14 cellular contexts compared by ENCODE assay signal in the genomic region with DNA sequence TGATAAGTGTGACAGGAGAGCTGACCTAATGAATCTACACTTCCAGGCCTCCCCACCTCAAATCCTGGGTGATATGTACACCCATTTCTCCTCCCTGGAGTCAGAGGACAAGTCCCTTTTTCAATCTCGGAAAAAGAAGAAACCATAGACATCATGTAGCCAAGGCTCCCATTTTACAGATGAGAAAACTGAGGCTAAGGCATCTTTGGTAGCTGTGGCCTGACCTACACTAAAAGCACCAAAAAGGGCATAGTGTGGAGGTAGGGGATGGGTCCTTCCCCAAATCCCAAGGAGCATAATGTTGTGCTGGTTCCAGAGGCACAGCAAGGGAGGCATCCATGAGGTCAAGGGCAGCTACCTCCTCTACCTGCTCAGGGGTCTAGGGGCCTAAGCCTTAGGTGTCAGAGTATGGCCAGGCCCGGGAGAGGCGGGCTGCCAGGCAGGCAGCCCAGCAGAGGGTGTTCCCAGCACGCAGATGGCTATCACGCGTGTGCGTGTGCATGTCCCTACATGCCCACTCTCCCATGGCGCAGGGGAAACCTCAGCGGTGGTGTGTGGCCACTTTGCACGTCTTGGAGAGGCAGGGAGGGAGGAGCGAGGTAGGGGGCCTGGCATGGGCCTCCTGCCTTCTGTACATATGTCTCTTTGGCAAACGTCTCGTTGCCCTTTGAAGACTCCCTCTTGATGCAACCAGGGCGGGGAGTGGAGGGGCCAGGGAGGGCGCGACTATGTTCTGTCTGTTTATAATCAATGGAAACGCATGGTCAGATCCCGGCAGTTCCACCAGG. TPM values are rescaled to one million over a fixed set of nuclear protein-coding genes. Genes with fewer than 3 reads are reported as not detected.
DNase-seq lines count a peak whose midpoint lies in the region; ATAC-seq and TF ChIP-seq lines count a peak whose summit lies in the region.
"Had no signal": no experiment of that assay in that cellular context is flagged by ENCODE, and none has a peak within 500 bp of the region (broad histone marks: within the 10 kb centered on the region; RNA-seq: fewer than 3 reads in every experiment).

No MANE protein-coding gene starts in this region.

- no peak overlapping the region for H2BK120ac ChIP-seq in IMR-90 (ENCODE audit: low read depth, low read length)

- no peak overlapping the region for H4K91ac ChIP-seq in IMR-90 (ENCODE audit: insufficient read depth, low read depth, low read length)

- no peak overlapping the region for H3K9ac ChIP-seq in BLaER1 treated with 17β-estradiol and CSF1 and Interleukin-3, amounts not matched to agents 10 nM and 100 nM
- no peak overlapping the region for H3K9ac ChIP-seq in IMR-90 (ENCODE audit: low read depth, low read length)

- peaks cover 27 to 49% (median 40%) of the 10 kb centered on the region in 10 experiments for H3K4me1 ChIP-seq in BLaER1 treated with 17β-estradiol and CSF1 and Interleukin-3, amounts not matched to agents 10 nM and 100 nM
- H3K4me1 ChIP-seq in IMR-90 (ENCODE audit: control insufficient read depth, insufficient read depth, low read length) (peaks cover 13% of the 10 kb centered on the region; the same call in 1 of the 2 replicates), osteoblast (ENCODE audit: insufficient read depth, low read length) (peaks cover 19% of the 10 kb centered on the region)

- CTCF ChIA-PET in IMR-90 (lab: Yijun Ruan, JAX) = no interaction called here

- H2AK9ac ChIP-seq in IMR-90 (replicated peaks; ENCODE audit: low read depth, low read length, poor library complexity) = peak overlapping the region; percentile 87

- H3K9me3 ChIP-seq in BLaER1 treated with 17β-estradiol and CSF1 and Interleukin-3, amounts not matched to agents 10 nM and 100 nM (replicated peaks in 1 of 11) = no peaks in the 10 kb centered on the region
- H3K9me3 ChIP-seq in IMR-90 (ENCODE audit: control insufficient read depth, insufficient read depth, low read length) (no peaks in the 10 kb centered on the region), osteoblast (ENCODE audit: low read depth, low read length) (no peaks in the 10 kb centered on the region)

- H3K14ac ChIP-seq in IMR-90 (replicated peaks; ENCODE audit: low read depth, low read length) = 0 out of 2 replicates have a peak overlapping the region, but pooled peaks have one; percentile 62

- H3K4me2 ChIP-seq in BLaER1 treated with 17β-estradiol and CSF1 and Interleukin-3, amounts not matched to agents 10 nM and 100 nM = peak overlapping the region in 7 of 11 experiments; percentile 91 to 97 (median 95); a peak in 6 of 22 replicates
- H3K4me2 ChIP-seq in IMR-90 (ENCODE audit: low read depth, low read length) (no peak overlapping the region), osteoblast (ENCODE audit: insufficient read depth, low read length) (peak overlapping the region; percentile 86)

- no peak for TF ChIP-seq CTCF in IMR-90 (conservative IDR thresholded peaks at IDR 0.05; ENCODE audit: low read depth, low read length)
- no peak for TF ChIP-seq CTCF in coronary artery (IDR thresholded peaks at IDR 0.05)
- no peak for TF ChIP-seq CTCF in osteoblast (IDR thresholded peaks at IDR 0.05; ENCODE audit: extremely low read depth, low read depth, low read length)

- H3K23ac ChIP-seq in IMR-90 (ENCODE audit: low read depth, low read length) = 0 out of 2 replicates have a peak overlapping the region, but pooled peaks have one; percentile 45

- H3K36me3 ChIP-seq in BLaER1 treated with 17β-estradiol and CSF1 and Interleukin-3, amounts not matched to agents 10 nM and 100 nM = no peaks in the 10 kb centered on the region
- H3K36me3 ChIP-seq in IMR-90 (ENCODE audit: control insufficient read depth, insufficient read depth, low read length) (no peaks in the 10 kb centered on the region), osteoblast (ENCODE audit: insufficient read depth, low read length) (no peaks in the 10 kb centered on the region)

- no peak overlapping the region for H4K5ac ChIP-seq in IMR-90 (ENCODE audit: low read depth, low read length)

- no peaks in the 10 kb centered on the region; a peak in 1 of 22 replicates for H4K20me1 ChIP-seq in BLaER1 treated with 17β-estradiol and CSF1 and Interleukin-3, amounts not matched to agents 10 nM and 100 nM
- H4K20me1 ChIP-seq in IMR-90 (ENCODE audit: insufficient read depth, low read length) = no peaks in the 10 kb centered on the region
- H4K20me1 ChIP-seq in osteoblast (ENCODE audit: insufficient read depth, low read length) = no peaks in the 10 kb centered on the region

- H2AK5ac ChIP-seq in IMR-90 (ENCODE audit: low read depth, low read length) = no peak overlapping the region; the same call in 1 of the 2 replicates

- no peak overlapping the region for H3K18ac ChIP-seq in IMR-90 (ENCODE audit: low read depth, low read length)

- no peak overlapping the region for H2BK20ac ChIP-seq in IMR-90 (ENCODE audit: low read depth, low read length)

- WGBS in IMR-90 (ENCODE audit: extremely low coverage in 2 of 2, insufficient read length in 1 of 2), 2 experiments = 77% methylated on average over 3 of the region's 18 CpGs; no CpG with 5 or more reads in 1 of the 2 experiments

- ATAC-seq in IMR-90 (ENCODE audit: low read depth) = no peak
- ATAC-seq in GM21528 (IDR thresholded peaks at IDR 0.05; ENCODE audit: low FRiP score, unreplicated experiment) = no peak
- ATAC-seq: CD8-positive, alpha-beta T cell had no signal

- dilution Hi-C loops in IMR-90 (cut with HindIII; ENCODE audit: low sequenced_read_pairs, unreplicated experiment) = no loop called here

- H3K27me3 ChIP-seq in BLaER1 treated with 17β-estradiol and CSF1 and Interleukin-3, amounts not matched to agents 10 nM and 100 nM = peaks cover 11 to 26% (median 17%) of the 10 kb centered on the region in 11 experiments
- H3K27me3 ChIP-seq in IMR-90 (ENCODE audit: control insufficient read depth, insufficient read depth, low read length) (peaks cover 17% of the 10 kb centered on the region), osteoblast (ENCODE audit: insufficient read depth, low read length) (no peaks in the 10 kb centered on the region)

- POLR2A ChIA-PET in IMR-90 (lab: Charles Lee; ENCODE audit: unreplicated experiment) = interaction anchor here (1.0 kb wide), 1 partner anchor 11 kb away, joined by 3 read pairs; no protein-coding TSS in a partner anchor

- H3K9me1 ChIP-seq in IMR-90 (ENCODE audit: insufficient read depth, low read length) = 0 out of 2 replicates have a peak, but pooled peaks cover 6% of the 10 kb centered on the region

- H2BK15ac ChIP-seq in IMR-90 (ENCODE audit: low read depth, low read length) = no peak overlapping the region

- in situ Hi-C loops in IMR-90 (cut with MboI; ENCODE audit: low sequenced_read_pairs) = no loop called here

- DNase-seq in IMR-90 (no peak), coronary artery (ENCODE audit: low spot score) (no peak), osteoblast (ENCODE audit: insufficient read length, low spot score, missing footprints) (peak; percentile 84), NCI-H1092 treated with DMSO at 0.1 percent for 48 hours (lab: John Stamatoyannopoulos, UW) (no peak), activated T-cell treated with anti-CD3 and anti-CD28 coated beads for 4 hours (no peak), COLO829 (ENCODE audit: low spot score) (no peak)
- DNase-seq: activated naive CD8-positive, alpha-beta T cell treated with anti-CD3 and anti-CD28 coated beads for 36 hours; CD8-positive, alpha-beta T cell; NCI-H510A; retina; stimulated activated naive CD4-positive, alpha-beta T cell treated with Interleukin-2 at 50 U/mL for 16 hours; T-helper 9 cell had no signal

- no peaks in the 10 kb centered on the region for H3K79me1 ChIP-seq in IMR-90 (ENCODE audit: low read depth in 1 of 2, low read length in 2 of 2)

- no peak overlapping the region; a peak in 1 of 4 replicates for H4K8ac ChIP-seq in IMR-90 (ENCODE audit: low read depth in 2 of 2, low read length in 2 of 2)

- H3K56ac ChIP-seq in IMR-90 (ENCODE audit: extremely low read depth, insufficient read depth, low read length) = no peak overlapping the region

- H3K4me3 ChIP-seq in BLaER1 treated with 17β-estradiol and CSF1 and Interleukin-3, amounts not matched to agents 10 nM and 100 nM = no peak overlapping the region
- H3K4me3 ChIP-seq in IMR-90 (ENCODE audit: insufficient read depth, low read depth, low read length) (no peak overlapping the region), coronary artery (peak overlapping the region; percentile 77), osteoblast (ENCODE audit: insufficient read depth, low read length) (no peak overlapping the region)

- no peak overlapping the region for H2BK5ac ChIP-seq in IMR-90 (ENCODE audit: low read depth, low read length, poor library complexity, severe bottlenecking)

- BruUV-seq in IMR-90 (replicated peaks; lab: Mats Ljungman, UMichigan) = no TSS peak

- H3K27ac ChIP-seq in BLaER1 treated with 17β-estradiol and CSF1 and Interleukin-3, amounts not matched to agents 10 nM and 100 nM = no peak overlapping the region
- H3K27ac ChIP-seq in IMR-90 (ENCODE audit: insufficient read depth, low read length) (no peak overlapping the region), coronary artery (peak overlapping the region in 1 of 2 donors; percentile 73), osteoblast (ENCODE audit: low read depth, low read length) (no peak overlapping the region)

- TF ChIP-seq POLR2A in IMR-90 (IDR thresholded peaks at IDR 0.05; ENCODE audit: low read depth, low read length) = no peak

- no peaks in the 10 kb centered on the region for H3K79me2 ChIP-seq in osteoblast (ENCODE audit: insufficient read depth, low read length)

- no peak overlapping the region for H3K4ac ChIP-seq in IMR-90 (ENCODE audit: low read depth, low read length)

- no peak for TF ChIP-seq RAD21 in IMR-90 (IDR thresholded peaks at IDR 0.05; ENCODE audit: low read length)

- H2AFZ ChIP-seq in IMR-90 (replicated peaks; ENCODE audit: low read length, poor library complexity) = peak overlapping the region; percentile 72
- no peak overlapping the region for H2AFZ ChIP-seq in osteoblast (ENCODE audit: low read length)

- intact Hi-C loops in IMR-90 (cut with micrococcal nuclease) = no loop called here

TF ChIP-seq in IMR-90, 13 proteins besides CTCF, POLR2A, EP300 and RAD21 (continues in another document):
- no peak for TF ChIP-seq CHD1 (IDR thresholded peaks at IDR 0.05; ENCODE audit: low read depth, low read length)

RNA-seq across cellular contexts. Expression of a gene that starts 2.5 kb away (rescaled TPM):
- total RNA-seq in IMR-90 (2012; rRNA removed) (0.28 and 0.36 TPM in 2 replicates), osteoblast (16.3 and 24.5 TPM in 2 replicates)
- 0.39 and 0.42 TPM in 2 replicates for polyA plus RNA-seq in IMR-90 (2012; rRNA removed)
- polyA plus RNA-seq in IMR-90 (2012; cell fraction: cytosol; rRNA removed) = 0.21 and 1.0 TPM in 2 replicates
- polyA plus RNA-seq in IMR-90 (2012; cell fraction: nucleus; rRNA removed; ENCODE audit: low replicate concordance) = 0.28 and 0.52 TPM in 2 replicates

RNA-seq across cellular contexts. Expression of a gene that starts 29.8 kb away (rescaled TPM):
- total RNA-seq in IMR-90 (2012; rRNA removed) = 0.72 and 1.1 TPM in 2 replicates
- 1.2 and 1.7 TPM in 2 replicates for polyA plus RNA-seq in IMR-90 (2012; rRNA removed)
- 0.44 and 0.67 TPM in 2 replicates for polyA plus RNA-seq in IMR-90 (2012; cell fraction: cytosol; rRNA removed)
- 3.6 and 5.3 TPM in 2 replicates for polyA plus RNA-seq in IMR-90 (2012; cell fraction: nucleus; rRNA removed; ENCODE audit: low replicate concordance)
- total RNA-seq in osteoblast = 0.29 and 0.36 TPM in 2 replicates

RNA-seq across cellular contexts. Expression of a gene that starts 49.8 kb away (rescaled TPM):
- 69.4 and 70.1 TPM in 2 replicates for total RNA-seq in IMR-90 (2012; rRNA removed)
- polyA plus RNA-seq in IMR-90 (2012; rRNA removed) = 63.6 and 73.9 TPM in 2 replicates
- polyA plus RNA-seq in IMR-90 (2012; cell fraction: cytosol; rRNA removed) = 54.6 and 57.1 TPM in 2 replicates
- polyA plus RNA-seq in IMR-90 (2012; cell fraction: nucleus; rRNA removed; ENCODE audit: low replicate concordance) = 33.1 and 55.7 TPM in 2 replicates
- 30.4 and 39.4 TPM in 2 replicates for total RNA-seq in osteoblast

Comparison
In these comparisons a context has a peak if more than half of its experiments do, and no peak if none do; other contexts are left out.
1. RNA of a gene that starts 2.5 kb away (total RNA-seq): 16.3 to 24.5 TPM in osteoblast; 0.28 to 0.36 TPM in IMR-90; every median in the first group is over 10 times any median in the second.